In the genomic region with DNA sequence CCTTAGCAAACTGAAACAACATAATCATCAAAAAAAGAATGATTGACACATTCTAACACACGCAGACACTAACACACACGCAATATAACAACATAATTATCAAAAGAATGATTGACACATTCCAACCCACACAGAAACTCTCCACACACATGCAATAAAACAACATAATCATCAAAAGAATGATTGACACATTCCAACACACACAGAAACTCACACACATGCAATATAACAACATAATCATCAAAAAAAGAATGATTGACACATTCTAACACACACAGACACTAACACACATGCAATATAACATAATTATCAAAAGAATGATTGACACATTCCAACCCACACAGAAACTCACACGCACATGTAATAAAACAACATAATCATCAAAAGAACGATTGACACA, we compare ENCODE assay signal across 29 cellular contexts.
"Had no signal": no experiment of that assay in that cellular context is flagged by ENCODE, and none has a peak within 500 bp of the region (broad histone marks: within the 10 kb centered on the region; RNA-seq: fewer than 3 reads in every experiment).

No MANE protein-coding gene starts in this region.

- ATAC-seq: activated CD4-positive, CD25-positive, alpha-beta regulatory T cell treated with anti-CD3 and anti-CD28 coated beads, Interleukin-2, amount 50 U/mL, for 24 hours; activated CD8-positive, alpha-beta T cell treated with anti-CD3 and anti-CD28 coated beads for 36 hours; activated naive CD8-positive, alpha-beta T cell treated with anti-CD3 and anti-CD28 coated beads, Interleukin-2, amount 50 U/mL, for 24 hours; activated T-cell treated with anti-CD3 and anti-CD28 coated beads, Interleukin-2, amount 50 U/mL, for 4 hours; esophagus mucosa had no signal

- H3K4me3 ChIP-seq: adrenal gland, breast epithelium, cardiac muscle cell, coronary artery, dorsolateral prefrontal cortex had no signal

- H3K4me1 ChIP-seq: adrenal gland, breast epithelium had no signal

- FAIRE-seq: frontal cortex had no signal

- H3K9me3 ChIP-seq: adrenal gland, breast epithelium had no signal

- DNase-seq: activated B cell treated with CpG ODN at 0.5 μM for 24 hours; activated CD4-positive, alpha-beta T cell treated with anti-CD3 and anti-CD28 coated beads for 48 hours; activated CD4-positive, alpha-beta T cell treated with anti-CD3 and anti-CD28 coated beads, Interleukin-2, amount 50 U/mL, for 1 hour; activated CD4-positive, alpha-beta T cell treated with anti-CD3 and anti-CD28 coated beads, Interleukin-2, amount 50 U/mL, for 48 hours; activated CD8-positive, alpha-beta memory T cell treated with anti-CD3 and anti-CD28 coated beads for 24 hours; activated CD8-positive, alpha-beta T cell treated with anti-CD3 and anti-CD28 coated beads for 36 hours; activated effector memory CD4-positive, alpha-beta T cell treated with anti-CD3 and anti-CD28 coated beads, Interleukin-2, amount 50 U/mL, for 16 hours; activated naive CD4-positive, alpha-beta T cell treated with anti-CD3 and anti-CD28 coated beads for 36 hours; activated naive CD8-positive, alpha-beta T cell treated with anti-CD3 and anti-CD28 coated beads for 36 hours; activated naive CD8-positive, alpha-beta T cell treated with anti-CD3 and anti-CD28 coated beads, Interleukin-2, amount 50 U/mL, for 24 hours; activated T-cell treated with anti-CD3 and anti-CD28 coated beads, Interleukin-2, amount 50 U/mL, for 4 hours; adrenal gland; amygdala; aorta; central memory CD4-positive, alpha-beta T cell; cerebellar nuclear complex; dorsolateral prefrontal cortex; effector memory CD4-positive, alpha-beta T cell; endodermal cell; foreskin fibroblast; head of caudate nucleus; T1000; WERI-Rb-1 had no signal

- H3K27ac ChIP-seq: adrenal gland, breast epithelium, cardiac muscle cell, coronary artery, dorsolateral prefrontal cortex, WERI-Rb-1 had no signal

- H3K27me3 ChIP-seq: adrenal gland, breast epithelium, cardiac muscle cell, dorsolateral prefrontal cortex had no signal

- H3K36me3 ChIP-seq: adrenal gland, breast epithelium, cardiac muscle cell, WERI-Rb-1 had no signal
